In genomic region chr17:77235370-77236080, GRCh38 we compare ENCODE assay signal across 8 cellular contexts.
DNase-seq lines count a peak whose midpoint lies in the region; ATAC-seq and TF ChIP-seq lines count a peak whose summit lies in the region.

No MANE protein-coding gene starts in this region.

- DNase-seq in Right ventricle myocardium inferior (ENCODE audit: missing footprints) (peak; percentile 78), cardiac septum (ENCODE audit: low spot score) (no peak), immature natural killer cell (peak; percentile 33 to 41 (median 41)), Calu3 (no peak), ACHN (no peak)
- peak; percentile 26 to 59 for DNase-seq in activated naive CD4-positive, alpha-beta T cell treated with anti-CD3 and anti-CD28 coated beads, Interleukin-2, amount 50 U/mL, for 72 hours (ENCODE audit: low spot score in 2 of 2)
- peak in 1 of 2 donors; percentile 55 for DNase-seq in stimulated activated effector memory CD8-positive, alpha-beta T cell treated with anti-CD3 and anti-CD28 coated beads, Interleukin-12 subunit alpha, Interleukin-12 subunit beta, amount 100 ng/mL, for 72 hours (ENCODE audit: low spot score in 2 of 2)

- peaks cover 0 to 10% of the 10 kb centered on the region in 2 donors for H3K9me3 Mint-ChIP-seq in activated naive CD4-positive, alpha-beta T cell treated with anti-CD3 and anti-CD28 coated beads, Interleukin-2, amount 50 U/mL, for 72 hours
- H3K9me3 Mint-ChIP-seq in immature natural killer cell (no peaks in the 10 kb centered on the region), Calu3 (ENCODE audit: low read depth, unreplicated experiment) (no peaks in the 10 kb centered on the region)
- H3K9me3 Mint-ChIP-seq in stimulated activated effector memory CD8-positive, alpha-beta T cell treated with anti-CD3 and anti-CD28 coated beads, Interleukin-12 subunit alpha, Interleukin-12 subunit beta, amount 100 ng/mL, for 72 hours: peaks cover 3% of the 10 kb centered on the region

- no peak for TF ChIP-seq CTCF in Calu3 (IDR thresholded peaks at IDR 0.05; ENCODE audit: unreplicated experiment)

- peaks cover 4 to 22% of the 10 kb centered on the region in 2 donors for H3K36me3 Mint-ChIP-seq in activated naive CD4-positive, alpha-beta T cell treated with anti-CD3 and anti-CD28 coated beads, Interleukin-2, amount 50 U/mL, for 72 hours
- H3K36me3 Mint-ChIP-seq in immature natural killer cell (peaks cover 0 to 3% (median 0%) of the 10 kb centered on the region in 3 donors), Calu3 (ENCODE audit: insufficient read depth, unreplicated experiment) (no peaks in the 10 kb centered on the region)
- no peaks in the 10 kb centered on the region for H3K36me3 Mint-ChIP-seq in stimulated activated effector memory CD8-positive, alpha-beta T cell treated with anti-CD3 and anti-CD28 coated beads, Interleukin-12 subunit alpha, Interleukin-12 subunit beta, amount 100 ng/mL, for 72 hours

- intact Hi-C loops in Right ventricle myocardium inferior (cut with DNase I): no loop called here
- intact Hi-C loops in cardiac septum (cut with DNase I): no loop called here
- intact Hi-C loops in Calu3 (cut with micrococcal nuclease; ENCODE audit: unreplicated experiment): no loop called here

- H3K27me3 Mint-ChIP-seq in immature natural killer cell (ENCODE audit: low read depth in 3 of 3): no peaks in the 10 kb centered on the region
- no peaks in the 10 kb centered on the region for H3K27me3 Mint-ChIP-seq in Calu3 (ENCODE audit: unreplicated experiment)

- H3K4me1 Mint-ChIP-seq in immature natural killer cell: peaks cover 21 to 29% of the 10 kb centered on the region in 2 donors
- H3K4me1 Mint-ChIP-seq in stimulated activated effector memory CD8-positive, alpha-beta T cell treated with anti-CD3 and anti-CD28 coated beads, Interleukin-12 subunit alpha, Interleukin-12 subunit beta, amount 100 ng/mL, for 72 hours: peaks cover 23% of the 10 kb centered on the region
- H3K4me1 Mint-ChIP-seq in Calu3 (ENCODE audit: low read depth, unreplicated experiment): peaks cover 14% of the 10 kb centered on the region

- H3K4me3 Mint-ChIP-seq in immature natural killer cell (peak overlapping the region; percentile 83 to 90 (median 89)), Calu3 (ENCODE audit: low read depth, unreplicated experiment) (no peak overlapping the region)
- peak overlapping the region; percentile 57 for H3K4me3 Mint-ChIP-seq in stimulated activated effector memory CD8-positive, alpha-beta T cell treated with anti-CD3 and anti-CD28 coated beads, Interleukin-12 subunit alpha, Interleukin-12 subunit beta, amount 100 ng/mL, for 72 hours

- no TSS peak for BruUV-seq in Calu3 (replicated peaks; lab: Mats Ljungman, UMichigan)

- CTCF ChIA-PET in Calu3 (lab: Charles Lee): no interaction called here

- H3K27ac Mint-ChIP-seq in activated naive CD4-positive, alpha-beta T cell treated with anti-CD3 and anti-CD28 coated beads, Interleukin-2, amount 50 U/mL, for 72 hours: peak overlapping the region; percentile 81 to 95
- H3K27ac Mint-ChIP-seq in immature natural killer cell (peak overlapping the region; percentile 37 to 90 (median 82)), Calu3 (ENCODE audit: unreplicated experiment) (no peak overlapping the region)
- peak overlapping the region; percentile 62 for H3K27ac Mint-ChIP-seq in stimulated activated effector memory CD8-positive, alpha-beta T cell treated with anti-CD3 and anti-CD28 coated beads, Interleukin-12 subunit alpha, Interleukin-12 subunit beta, amount 100 ng/mL, for 72 hours

- in situ Hi-C loops in ACHN (cut with HindIII; ENCODE audit: low pct_ligation_motif_present, low pct_unique_long_range_greater_than_20kb, low sequenced_read_pairs): no loop called here

- ATAC-seq in Right ventricle myocardium inferior (peak; percentile 60), HG03460 (IDR thresholded peaks at IDR 0.05; ENCODE audit: unreplicated experiment) (no peak)
- ATAC-seq in activated naive CD4-positive, alpha-beta T cell treated with anti-CD3 and anti-CD28 coated beads, Interleukin-2, amount 50 U/mL, for 72 hours: peak; percentile 34 to 72
- no peak for ATAC-seq in stimulated activated effector memory CD8-positive, alpha-beta T cell treated with anti-CD3 and anti-CD28 coated beads, Interleukin-12 subunit alpha, Interleukin-12 subunit beta, amount 100 ng/mL, for 72 hours

Comparison
In these comparisons a context has a peak if more than half of its experiments do, and no peak if none do; other contexts are left out.
1. DNase-seq: peak in Right ventricle myocardium inferior (single experiment), activated naive CD4-positive, alpha-beta T cell treated with anti-CD3 and anti-CD28 coated beads, Interleukin-2, amount 50 U/mL, for 72 hours (2 of 2) and immature natural killer cell (3 of 3); none in cardiac septum (single experiment), Calu3 (single experiment) and ACHN (single experiment).
2. ATAC-seq: peak in Right ventricle myocardium inferior (single experiment) and activated naive CD4-positive, alpha-beta T cell treated with anti-CD3 and anti-CD28 coated beads, Interleukin-2, amount 50 U/mL, for 72 hours (2 of 2); none in stimulated activated effector memory CD8-positive, alpha-beta T cell treated with anti-CD3 and anti-CD28 coated beads, Interleukin-12 subunit alpha, Interleukin-12 subunit beta, amount 100 ng/mL, for 72 hours (single experiment) and HG03460 (single experiment).